Comparison of ENCODE assay signal across 8 cellular contexts in the genomic region with DNA sequence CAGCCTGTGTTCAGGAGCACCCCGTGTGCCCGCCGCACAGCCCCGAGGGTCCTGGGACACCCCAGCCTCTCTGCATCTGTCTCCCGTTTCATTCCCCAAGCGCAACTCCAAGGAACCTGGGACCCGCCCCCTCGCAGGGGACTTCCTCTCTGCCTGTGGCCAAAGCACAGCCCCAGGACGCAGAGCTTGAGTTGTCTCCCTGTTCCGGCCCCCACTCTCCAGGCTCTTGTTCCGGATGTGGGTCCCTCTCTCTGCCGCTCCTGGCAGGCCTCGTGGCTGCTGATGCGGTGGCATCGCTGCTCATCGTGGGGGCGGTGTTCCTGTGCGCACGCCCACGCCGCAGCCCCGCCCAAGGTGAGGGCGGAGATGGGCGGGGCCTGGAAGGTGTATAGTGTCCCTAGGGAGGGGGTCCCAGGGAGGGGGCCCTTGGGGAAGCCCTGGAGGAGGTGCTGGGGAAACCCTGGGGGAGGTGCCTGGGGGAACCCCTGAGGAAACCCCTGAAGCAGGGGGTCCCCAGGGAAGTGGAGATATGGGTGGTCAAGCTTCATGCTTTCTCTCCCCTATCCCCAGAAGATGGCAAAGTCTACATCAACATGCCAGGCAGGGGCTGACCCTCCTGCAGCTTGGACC. TPM values are rescaled to one million over a fixed set of nuclear protein-coding genes. Genes with fewer than 3 reads are reported as not detected.
A peak's percentile ranks its signal among the peaks of the same experiment; 100 is the strongest.
DNase-seq lines count a peak whose midpoint lies in the region; ATAC-seq lines count a peak whose summit lies in the region.

No MANE protein-coding gene starts in this region.

- H3K4me1 Mint-ChIP-seq in effector memory CD8-positive, alpha-beta T cell (ENCODE audit: low read depth in 2 of 2), result peaks cover 49 to 54% of the 10 kb centered on the region in 2 donors

- H3K27ac Mint-ChIP-seq in effector memory CD8-positive, alpha-beta T cell, result peak overlapping the region; percentile 97 to 100

- peaks cover 41% of the 10 kb centered on the region for H3K36me3 Mint-ChIP-seq in effector memory CD8-positive, alpha-beta T cell (ENCODE audit: insufficient read depth)

- H3K4me3 Mint-ChIP-seq in effector memory CD8-positive, alpha-beta T cell, result peak overlapping the region; percentile 96 to 100

- peak; percentile 51 for DNase-seq in NK-92 (lab: John Stamatoyannopoulos, UW; ENCODE audit: unreplicated experiment)
- DNase-seq in activated CD8-positive, alpha-beta memory T cell treated with anti-CD3 and anti-CD28 coated beads for 4 hours (ENCODE audit: low read depth in 2 of 2), result peak; percentile 81 to 90
- DNase-seq in effector memory CD8-positive, alpha-beta T cell, result peak; percentile 84 to 85 (median 84)
- DNase-seq in stimulated activated CD8-positive, alpha-beta memory T cell treated with anti-CD3 and anti-CD28 coated beads, Interleukin-2, amount 100 ng/mL, for 48 hours (ENCODE audit: low read depth in 2 of 2), result peak; percentile 82 to 88

- peaks cover 24% of the 10 kb centered on the region for H3K4me1 ChIP-seq in mesodermal cell (ENCODE audit: control insufficient read depth, insufficient read depth, low read length, poor library complexity, severe bottlenecking)

- H3K27me3 Mint-ChIP-seq in effector memory CD8-positive, alpha-beta T cell, result no peaks in the 10 kb centered on the region

- WGBS in mesodermal cell (ENCODE audit: insufficient coverage in 2 of 2), 2 experiments, result 1 to 10% methylated on average over 12 to 24 of the region's 24 CpGs

- H3K36me3 ChIP-seq in mesodermal cell (ENCODE audit: control insufficient read depth, insufficient read depth, low read length), result no peaks in the 10 kb centered on the region

- H3K9me3 Mint-ChIP-seq in effector memory CD8-positive, alpha-beta T cell, result no peaks in the 10 kb centered on the region

- ATAC-seq in GM18498 (IDR thresholded peaks at IDR 0.05; ENCODE audit: unreplicated experiment) (peak; percentile 48), HG03039 (IDR thresholded peaks at IDR 0.05; ENCODE audit: unreplicated experiment) (peak; percentile 39), GM18870 (IDR thresholded peaks at IDR 0.05; ENCODE audit: unreplicated experiment) (no peak)
- peak; percentile 67 for ATAC-seq in effector memory CD8-positive, alpha-beta T cell (replicated peaks)

- peak overlapping the region; percentile 6 for H3K4me3 ChIP-seq in mesodermal cell (ENCODE audit: extremely low read depth, insufficient read depth, low read length, poor library complexity, severe bottlenecking)

- H3K27ac ChIP-seq in mesodermal cell (ENCODE audit: low read depth, low read length, severe bottlenecking), result no peak overlapping the region

- H3K9me3 ChIP-seq in mesodermal cell (ENCODE audit: control insufficient read depth, low read length), result no peaks in the 10 kb centered on the region

RNA-seq across cellular contexts. Expression of a gene that starts 1.3 kb away (rescaled TPM):
- polyA plus RNA-seq in mesodermal cell (2013, experiment 1 of 2), result 1.1 TPM
- 1.2 TPM for polyA plus RNA-seq in mesodermal cell (2013, experiment 2 of 2)

RNA-seq across cellular contexts. Expression of a gene that starts 3.3 kb away (rescaled TPM):
- 5.4 TPM for polyA plus RNA-seq in mesodermal cell (2013, experiment 1 of 2)
- polyA plus RNA-seq in mesodermal cell (2013, experiment 2 of 2), result 7.5 TPM

RNA-seq across cellular contexts. Expression of a gene that starts 4.4 kb away (rescaled TPM):
- polyA plus RNA-seq in mesodermal cell (2013, experiment 1 of 2), result 0.70 TPM
- polyA plus RNA-seq in mesodermal cell (2013, experiment 2 of 2), result 0.76 TPM

RNA-seq across cellular contexts. Expression of a gene that starts 32.5 kb away (rescaled TPM):
- polyA plus RNA-seq in mesodermal cell (2013, experiment 1 of 2), result 23.4 TPM
- polyA plus RNA-seq in mesodermal cell (2013, experiment 2 of 2), result 18.7 TPM

RNA-seq across cellular contexts. Expression of a gene that starts 35.3 kb away (rescaled TPM):
- polyA plus RNA-seq in mesodermal cell (2013, experiment 1 of 2), result 120 TPM
- polyA plus RNA-seq in mesodermal cell (2013, experiment 2 of 2), result 84.8 TPM
